8 cellular contexts compared by ENCODE assay signal in genomic region chrX:20378291-20378920, GRCh38.
DNase-seq lines count a peak whose midpoint lies in the region; ATAC-seq, FAIRE-seq and TF ChIP-seq lines count a peak whose summit lies in the region.

No MANE protein-coding gene starts in this region.

- H3K27ac ChIP-seq in lung (ENCODE audit: low read depth in 1 of 2, low read length in 1 of 2) (no peak overlapping the region), right atrium auricular region (no peak overlapping the region), testis (no peak overlapping the region)

- 34 to 73% methylated on average over 3 of the region's 3 CpGs for WGBS in lung, 2 donors
- 86 to 93% methylated on average over 3 of the region's 3 CpGs for WGBS in testis, 2 donors

- H3K36me3 ChIP-seq in lung (ENCODE audit: control insufficient read depth in 2 of 2, insufficient read depth in 2 of 2, low read length in 2 of 2): no peaks in the 10 kb centered on the region
- no peaks in the 10 kb centered on the region for H3K36me3 ChIP-seq in right atrium auricular region
- no peaks in the 10 kb centered on the region for H3K36me3 ChIP-seq in testis (ENCODE audit: low read depth, missing control alignments)

- TF ChIP-seq CTCF in lung (IDR thresholded peaks at IDR 0.05; ENCODE audit: control extremely low read depth, extremely low read depth): no peak
- TF ChIP-seq CTCF in right atrium auricular region (IDR thresholded peaks at IDR 0.05): no peak
- no peak for TF ChIP-seq CTCF in testis (IDR thresholded peaks at IDR 0.05)

- TF ChIP-seq POLR2A in testis (IDR thresholded peaks at IDR 0.05): no peak

- peak; percentile 60 for FAIRE-seq in GM18507 (lab: Jason Lieb, UNC)

- no peak for DNase-seq in GM18507 (ENCODE audit: extremely low spot score, insufficient read length, low read depth)
- DNase-seq in RKO (ENCODE audit: low spot score): peak; percentile 77
- peak; percentile 35 for DNase-seq in lung (ENCODE audit: low spot score)
- DNase-seq in right atrium auricular region (ENCODE audit: low spot score): no peak
- DNase-seq in testis: no peak

- H3K27me3 ChIP-seq in lung (ENCODE audit: control insufficient read depth, insufficient read depth): no peaks in the 10 kb centered on the region
- no peaks in the 10 kb centered on the region for H3K27me3 ChIP-seq in right atrium auricular region
- no peaks in the 10 kb centered on the region for H3K27me3 ChIP-seq in testis

- H3K9me3 ChIP-seq in lung (ENCODE audit: control insufficient read depth in 2 of 2, insufficient read depth in 1 of 2, low read length in 1 of 2) (no peaks in the 10 kb centered on the region), right atrium auricular region (no peaks in the 10 kb centered on the region), testis (no peaks in the 10 kb centered on the region)

- intact Hi-C loops in testis (cut with DNase I; ENCODE audit: low total_unique reads): no loop called here

- no peak overlapping the region for H3K4me3 ChIP-seq in lung
- no peak overlapping the region for H3K4me3 ChIP-seq in right atrium auricular region
- no peak overlapping the region for H3K4me3 ChIP-seq in testis

- H3K4me1 ChIP-seq in lung (ENCODE audit: control insufficient read depth in 2 of 2, insufficient read depth in 2 of 2, low read length in 2 of 2) (peaks cover 0 to 3% of the 10 kb centered on the region in 2 donors), right atrium auricular region (no peaks in the 10 kb centered on the region), testis (no peaks in the 10 kb centered on the region)

- ATAC-seq in HG02642 (IDR thresholded peaks at IDR 0.05; ENCODE audit: poor library complexity, unreplicated experiment): peak; percentile 48
- peak; percentile 64 for ATAC-seq in lung (ENCODE audit: insufficient read depth, low FRiP score)
- ATAC-seq in HG02970 (IDR thresholded peaks at IDR 0.05; ENCODE audit: low FRiP score, unreplicated experiment): no peak
- ATAC-seq in GM19397 (IDR thresholded peaks at IDR 0.05; ENCODE audit: unreplicated experiment): no peak

Comparison
In these comparisons a context has a peak if more than half of its experiments do, and no peak if none do; other contexts are left out.
1. DNase-seq: peak in RKO (single experiment) and lung (single experiment); none in GM18507 (single experiment), right atrium auricular region (single experiment) and testis (single experiment).
2. ATAC-seq: peak in HG02642 (single experiment) and lung (single experiment); none in HG02970 (single experiment) and GM19397 (single experiment).